ENCODE assay signal across 7 cellular contexts in genomic region chr16:88634141-88634993, GRCh38. TPM values are rescaled to one million over a fixed set of nuclear protein-coding genes. Genes with fewer than 3 reads are reported as not detected.
A peak's percentile ranks its signal among the peaks of the same experiment; 100 is the strongest.
DNase-seq lines count a peak whose midpoint lies in the region; ATAC-seq, FAIRE-seq and TF ChIP-seq lines count a peak whose summit lies in the region.

No MANE protein-coding gene starts in this region.

- no peak overlapping the region for H3K27ac Mint-ChIP-seq in activated CD4-positive, alpha-beta memory T cell treated with anti-CD3 and anti-CD28 coated beads for 36 hours
- H3K27ac Mint-ChIP-seq in naive thymus-derived CD4-positive, alpha-beta T cell: peak overlapping the region in 2 of 9 donors; percentile 10 to 46

- CTCF ChIA-PET in activated CD4-positive, alpha-beta memory T cell treated with anti-CD3 and anti-CD28 coated beads for 36 hours (lab: Charles Lee): interaction anchor here (1.1 to 2.8 kb wide), 5 partner anchors 14 to 159 kb away, joined by 3 to 14 read pairs (median 4); no protein-coding TSS in a partner anchor
- CTCF ChIA-PET in endothelial cell of umbilical vein (lab: Charles Lee): interaction anchor here (0.7 kb wide), 1 partner anchor 71 kb away, joined by 3 read pairs; no protein-coding TSS in a partner anchor
- CTCF ChIA-PET in naive thymus-derived CD4-positive, alpha-beta T cell (lab: Charles Lee): no interaction called here

- peak overlapping the region; percentile 38 to 56 (median 52) for H3K4me3 ChIP-seq in endothelial cell of umbilical vein (replicated peaks in 1 of 3; ENCODE audit: insufficient read depth in 1 of 3, low read depth in 1 of 3, low read length in 3 of 3)
- H3K4me3 ChIP-seq in naive thymus-derived CD4-positive, alpha-beta T cell (ENCODE audit: low read length): peak overlapping the region; percentile 52

- peaks cover 4 to 12% of the 10 kb centered on the region in 2 experiments for H3K27me3 ChIP-seq in endothelial cell of umbilical vein (ENCODE audit: control insufficient read depth in 2 of 2, insufficient read depth in 2 of 2, low read length in 2 of 2)
- H3K27me3 ChIP-seq in naive thymus-derived CD4-positive, alpha-beta T cell (ENCODE audit: control insufficient read depth in 2 of 2, insufficient read depth in 2 of 2, low read length in 2 of 2): peaks cover 0 to 6% of the 10 kb centered on the region in 2 donors

- POLR2A ChIA-PET in activated CD4-positive, alpha-beta memory T cell treated with anti-CD3 and anti-CD28 coated beads for 36 hours (lab: Charles Lee): no interaction called here
- POLR2A ChIA-PET in endothelial cell of umbilical vein (lab: Charles Lee): no interaction called here
- POLR2A ChIA-PET in naive thymus-derived CD4-positive, alpha-beta T cell (lab: Charles Lee): interaction anchor here (1.3 kb wide), 1 partner anchor 14 kb away, joined by 4 read pairs; no protein-coding TSS in a partner anchor

- no peak overlapping the region for H3K27ac ChIP-seq in endothelial cell of umbilical vein (ENCODE audit: insufficient read depth, low read depth, low read length)
- H3K27ac ChIP-seq in naive thymus-derived CD4-positive, alpha-beta T cell (ENCODE audit: low read depth, low read length): peak overlapping the region; percentile 58

- peaks cover 2 to 4% of the 10 kb centered on the region in 2 experiments for H3K36me3 ChIP-seq in endothelial cell of umbilical vein (ENCODE audit: control insufficient read depth in 2 of 2, extremely low read depth in 1 of 2, insufficient read depth in 2 of 2, low read length in 2 of 2)
- H3K36me3 ChIP-seq in naive thymus-derived CD4-positive, alpha-beta T cell (ENCODE audit: control insufficient read depth in 2 of 3, insufficient read depth in 3 of 3, low read length in 3 of 3): peaks cover 0 to 30% (median 0%) of the 10 kb centered on the region in 3 experiments

- peaks cover 19% of the 10 kb centered on the region for H3K27me3 Mint-ChIP-seq in activated CD4-positive, alpha-beta memory T cell treated with anti-CD3 and anti-CD28 coated beads for 36 hours
- H3K27me3 Mint-ChIP-seq in naive thymus-derived CD4-positive, alpha-beta T cell: peaks cover 0 to 27% (median 8%) of the 10 kb centered on the region in 5 donors

- FAIRE-seq in endothelial cell of umbilical vein (lab: Jason Lieb, UNC): peak; percentile 15
- no peak for FAIRE-seq in D721Med (lab: Jason Lieb, UNC)

- dilution Hi-C loops in endothelial cell of umbilical vein (cut with MboI; ENCODE audit: extremely low pct_ligation_motif_present, low sequenced_read_pairs): no loop called here

- peaks cover 8% of the 10 kb centered on the region for H3K4me1 ChIP-seq in endothelial cell of umbilical vein (ENCODE audit: control insufficient read depth, extremely low read depth, insufficient read depth, low read length)
- peaks cover 17 to 28% of the 10 kb centered on the region in 2 donors for H3K4me1 ChIP-seq in naive thymus-derived CD4-positive, alpha-beta T cell (ENCODE audit: control insufficient read depth in 2 of 2, insufficient read depth in 2 of 2, low read length in 2 of 2)

- H3K9me1 ChIP-seq in endothelial cell of umbilical vein (replicated peaks; ENCODE audit: control insufficient read depth, extremely low read depth, insufficient read depth, low read length): no peaks in the 10 kb centered on the region

- peak overlapping the region; percentile 18 for H2AFZ ChIP-seq in endothelial cell of umbilical vein (ENCODE audit: low read depth, low read length)

- H3K4me2 ChIP-seq in endothelial cell of umbilical vein (ENCODE audit: insufficient read depth, low read length): peak overlapping the region; percentile 79

- TF ChIP-seq POLR2A in endothelial cell of umbilical vein (IDR thresholded peaks at IDR 0.05; ENCODE audit: low read depth, low read length): no peak

- no TSS peak for BruUV-seq in endothelial cell of umbilical vein (replicated peaks; lab: Mats Ljungman, UMichigan)

- H3K9ac ChIP-seq in endothelial cell of umbilical vein (replicated peaks; ENCODE audit: extremely low read depth, insufficient read depth, low read length): peak overlapping the region; percentile 14

- ATAC-seq in GM19035 (IDR thresholded peaks at IDR 0.05; ENCODE audit: unreplicated experiment): peak; percentile 55
- ATAC-seq in HG03175 (IDR thresholded peaks at IDR 0.05; ENCODE audit: unreplicated experiment): peak; percentile 45
- ATAC-seq in naive thymus-derived CD4-positive, alpha-beta T cell: peak; percentile 39
- ATAC-seq in HG03469 (IDR thresholded peaks at IDR 0.05; ENCODE audit: unreplicated experiment): no peak

- no peaks in the 10 kb centered on the region for H3K9me3 ChIP-seq in endothelial cell of umbilical vein (replicated peaks; ENCODE audit: control insufficient read depth, insufficient read depth, low read length)
- no peaks in the 10 kb centered on the region for H3K9me3 ChIP-seq in naive thymus-derived CD4-positive, alpha-beta T cell (ENCODE audit: control insufficient read depth in 2 of 3, low read length in 3 of 3)

- H3K36me3 Mint-ChIP-seq in activated CD4-positive, alpha-beta memory T cell treated with anti-CD3 and anti-CD28 coated beads for 36 hours: peaks cover 15% of the 10 kb centered on the region
- H3K36me3 Mint-ChIP-seq in naive thymus-derived CD4-positive, alpha-beta T cell: peaks cover 0 to 7% (median 0%) of the 10 kb centered on the region in 5 donors

- peaks cover 3% of the 10 kb centered on the region for H3K9me3 Mint-ChIP-seq in activated CD4-positive, alpha-beta memory T cell treated with anti-CD3 and anti-CD28 coated beads for 36 hours
- H3K9me3 Mint-ChIP-seq in naive thymus-derived CD4-positive, alpha-beta T cell: no peaks in the 10 kb centered on the region

- no peaks in the 10 kb centered on the region for H4K20me1 ChIP-seq in endothelial cell of umbilical vein (replicated peaks; ENCODE audit: control insufficient read depth, extremely low read depth, insufficient read depth, low read length)

- H3K4me1 Mint-ChIP-seq in activated CD4-positive, alpha-beta memory T cell treated with anti-CD3 and anti-CD28 coated beads for 36 hours (ENCODE audit: low read depth): peaks cover 48% of the 10 kb centered on the region
- peaks cover 20 to 36% (median 26%) of the 10 kb centered on the region in 7 donors for H3K4me1 Mint-ChIP-seq in naive thymus-derived CD4-positive, alpha-beta T cell

- H3K4me3 Mint-ChIP-seq in activated CD4-positive, alpha-beta memory T cell treated with anti-CD3 and anti-CD28 coated beads for 36 hours: peak overlapping the region; percentile 66
- peak overlapping the region in 9 of 10 donors; percentile 41 to 80 (median 64) for H3K4me3 Mint-ChIP-seq in naive thymus-derived CD4-positive, alpha-beta T cell

- peak; percentile 72 for DNase-seq in activated CD4-positive, alpha-beta memory T cell treated with anti-CD3 and anti-CD28 coated beads for 36 hours
- DNase-seq in endothelial cell of umbilical vein (ENCODE audit: low read depth, low spot score) (peak; percentile 44), D721Med (ENCODE audit: insufficient read length, low spot score) (no peak)
- peak in 3 of 9 donors; percentile 32 to 74 (median 34) for DNase-seq in naive thymus-derived CD4-positive, alpha-beta T cell

- TF ChIP-seq CTCF in endothelial cell of umbilical vein (IDR thresholded peaks at IDR 0.05; ENCODE audit: extremely low read depth in 1 of 2, insufficient read depth in 1 of 2, low read depth in 1 of 2, low read length in 2 of 2) (no peak), D721Med (IDR thresholded peaks at IDR 0.05; ENCODE audit: insufficient read depth, missing control alignments) (no peak)

- no peaks in the 10 kb centered on the region for H3K79me2 ChIP-seq in endothelial cell of umbilical vein (ENCODE audit: control insufficient read depth, insufficient read depth, low read length)

- intact Hi-C loops in activated CD4-positive, alpha-beta memory T cell treated with anti-CD3 and anti-CD28 coated beads for 36 hours (cut with micrococcal nuclease): loop anchor here (5.0 to 10.0 kb wide), 2 partner anchors 42 to 50 kb away; partner anchors contain the start of gene SNAI3
- intact Hi-C loops in endothelial cell of umbilical vein (cut with micrococcal nuclease): loop anchor here (2.0 kb wide), 1 partner anchor 28 kb away; the partner anchor contains the start of gene MVD
- intact Hi-C loops in naive thymus-derived CD4-positive, alpha-beta T cell (cut with micrococcal nuclease): loop anchor here (1.0 to 2.0 kb wide), 4 partner anchors 16 to 66 kb away; partner anchors contain the start of gene CYBA (in 1 of the 2)

RNA-seq across cellular contexts. Expression of gene IL17C, which starts 4.0 kb away (rescaled TPM):
- total RNA-seq in activated CD4-positive, alpha-beta memory T cell treated with anti-CD3 and anti-CD28 coated beads for 36 hours: under 1 TPM in 1 of 2 experiments, not detected in 1; 0.22 TPM
- not detected in 2 replicates for total RNA-seq in endothelial cell of umbilical vein
- polyA plus RNA-seq in endothelial cell of umbilical vein: 0.14 and 0.17 TPM in 2 replicates
- polyA plus RNA-seq in endothelial cell of umbilical vein (2011; cell fraction: cytosol; rRNA removed): 0.10 TPM in 1 of 2 replicates, not detected in the other
- 0.24 and 0.37 TPM in 2 replicates for polyA plus RNA-seq in endothelial cell of umbilical vein (2011; cell fraction: nucleus; rRNA removed)
- not detected in 2 replicates for polyA plus RNA-seq in endothelial cell of umbilical vein (2012)
- not detected in 2 replicates for polyA minus RNA-seq in endothelial cell of umbilical vein
- polyA minus RNA-seq in endothelial cell of umbilical vein (2011; cell fraction: cytosol; rRNA and poly(A)+ RNA removed): not detected
- polyA minus RNA-seq in endothelial cell of umbilical vein (2011; cell fraction: nucleus; rRNA and poly(A)+ RNA removed): not detected in 2 replicates
- total RNA-seq in naive thymus-derived CD4-positive, alpha-beta T cell: under 1 TPM in 1 of 5 experiments, not detected in 4; 0.37 TPM
- not detected for polyA plus RNA-seq in naive thymus-derived CD4-positive, alpha-beta T cell

RNA-seq across cellular contexts. Expression of gene CYBA, which starts 16.5 kb away (rescaled TPM):
- total RNA-seq in activated CD4-positive, alpha-beta memory T cell treated with anti-CD3 and anti-CD28 coated beads for 36 hours: 100 to 1,000 TPM; 262 to 265 TPM
- 37.0 and 45.8 TPM in 2 replicates for total RNA-seq in endothelial cell of umbilical vein
- 77.3 and 100 TPM in 2 replicates for polyA plus RNA-seq in endothelial cell of umbilical vein
- polyA plus RNA-seq in endothelial cell of umbilical vein (2011; cell fraction: cytosol; rRNA removed): 23.9 and 36.3 TPM in 2 replicates
- polyA plus RNA-seq in endothelial cell of umbilical vein (2011; cell fraction: nucleus; rRNA removed): 36.0 and 38.6 TPM in 2 replicates
- 36.0 and 60.6 TPM in 2 replicates for polyA plus RNA-seq in endothelial cell of umbilical vein (2012)
- 24.4 and 25.9 TPM in 2 replicates for polyA minus RNA-seq in endothelial cell of umbilical vein
- polyA minus RNA-seq in endothelial cell of umbilical vein (2011; cell fraction: cytosol; rRNA and poly(A)+ RNA removed): 325 TPM
- 7.6 and 10.3 TPM in 2 replicates for polyA minus RNA-seq in endothelial cell of umbilical vein (2011; cell fraction: nucleus; rRNA and poly(A)+ RNA removed)
- total RNA-seq in naive thymus-derived CD4-positive, alpha-beta T cell: 100 to 1,000 TPM; 240 to 498 (median 281) TPM
- 100 to 1,000 TPM; 454 to 537 TPM for polyA plus RNA-seq in naive thymus-derived CD4-positive, alpha-beta T cell

RNA-seq across cellular contexts. Expression of gene MVD, which starts 28.5 kb away (rescaled TPM):
- 100 to 1,000 TPM; 111 to 113 TPM for total RNA-seq in activated CD4-positive, alpha-beta memory T cell treated with anti-CD3 and anti-CD28 coated beads for 36 hours
- total RNA-seq in endothelial cell of umbilical vein: 117 and 142 TPM in 2 replicates
- polyA plus RNA-seq in endothelial cell of umbilical vein: 60.3 and 64.4 TPM in 2 replicates
- polyA plus RNA-seq in endothelial cell of umbilical vein (2011; cell fraction: cytosol; rRNA removed): 33.2 and 45.5 TPM in 2 replicates
- 93.3 and 135 TPM in 2 replicates for polyA plus RNA-seq in endothelial cell of umbilical vein (2011; cell fraction: nucleus; rRNA removed)
- 35.6 and 44.3 TPM in 2 replicates for polyA plus RNA-seq in endothelial cell of umbilical vein (2012)
- polyA minus RNA-seq in endothelial cell of umbilical vein: 23.2 and 27.7 TPM in 2 replicates
- polyA minus RNA-seq in endothelial cell of umbilical vein (2011; cell fraction: cytosol; rRNA and poly(A)+ RNA removed): 15.1 TPM
- 17.0 and 28.2 TPM in 2 replicates for polyA minus RNA-seq in endothelial cell of umbilical vein (2011; cell fraction: nucleus; rRNA and poly(A)+ RNA removed)
- total RNA-seq in naive thymus-derived CD4-positive, alpha-beta T cell: 10 to 100 TPM; 37.7 to 66.9 (median 42.7) TPM
- 10 to 100 TPM; 12.9 to 23.5 TPM for polyA plus RNA-seq in naive thymus-derived CD4-positive, alpha-beta T cell

RNA-seq across cellular contexts. Expression of gene SNAI3, which starts 51.9 kb away (rescaled TPM):
- 1 to 10 TPM; 5.5 to 5.8 TPM for total RNA-seq in activated CD4-positive, alpha-beta memory T cell treated with anti-CD3 and anti-CD28 coated beads for 36 hours
- total RNA-seq in endothelial cell of umbilical vein: 0.18 and 0.31 TPM in 2 replicates
- polyA plus RNA-seq in endothelial cell of umbilical vein: 0.30 and 0.38 TPM in 2 replicates
- polyA plus RNA-seq in endothelial cell of umbilical vein (2011; cell fraction: cytosol; rRNA removed): 0.21 TPM in 1 of 2 replicates, not detected in the other
- polyA plus RNA-seq in endothelial cell of umbilical vein (2011; cell fraction: nucleus; rRNA removed): 0.20 TPM in 1 of 2 replicates, not detected in the other
- polyA plus RNA-seq in endothelial cell of umbilical vein (2012): 0.09 and 0.19 TPM in 2 replicates
- polyA minus RNA-seq in endothelial cell of umbilical vein: not detected in 2 replicates
- not detected for polyA minus RNA-seq in endothelial cell of umbilical vein (2011; cell fraction: cytosol; rRNA and poly(A)+ RNA removed)
- 0.24 TPM in 1 of 2 replicates, not detected in the other for polyA minus RNA-seq in endothelial cell of umbilical vein (2011; cell fraction: nucleus; rRNA and poly(A)+ RNA removed)
- 10 to 100 TPM in 1 of 5 experiments, 1 to 10 TPM in 4; 2.7 to 13.0 (median 6.1) TPM for total RNA-seq in naive thymus-derived CD4-positive, alpha-beta T cell
- polyA plus RNA-seq in naive thymus-derived CD4-positive, alpha-beta T cell: 10 to 100 TPM in 1 of 2 donors, 1 to 10 TPM in 1; 6.5 to 13.5 TPM
